Comparison of ENCODE assay signal across 11 cellular contexts in the genomic region with DNA sequence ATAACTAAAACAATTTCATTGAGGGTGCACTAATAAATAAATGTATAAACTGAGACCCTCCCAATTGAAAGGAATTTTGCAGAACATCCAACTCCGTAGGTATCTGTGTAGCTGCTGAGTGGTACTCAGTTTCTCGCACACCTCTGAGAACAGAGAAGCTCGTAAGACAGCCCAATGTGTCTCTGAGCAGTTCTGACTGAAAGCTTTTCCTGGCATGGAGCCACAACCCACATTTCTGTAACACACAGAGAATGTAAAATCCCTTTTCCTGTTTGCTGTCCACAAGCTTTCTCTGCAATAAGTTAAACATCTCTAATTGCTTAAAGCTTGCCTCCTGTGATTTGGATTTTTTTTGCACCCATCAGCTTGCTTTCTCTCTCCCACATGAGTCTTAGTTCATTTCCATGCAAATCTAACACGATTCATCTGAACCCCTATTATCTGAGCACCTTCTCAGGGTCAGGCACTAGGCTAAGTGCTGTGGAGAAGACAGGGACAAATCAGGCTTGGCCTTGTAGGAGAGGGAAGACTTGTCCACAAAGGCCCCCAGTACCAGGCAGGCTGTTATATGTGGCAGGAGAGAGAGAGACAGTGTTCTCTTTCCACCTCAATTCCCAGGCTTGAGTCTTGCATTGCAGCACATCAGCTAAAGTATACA. TPM values are rescaled to one million over a fixed set of nuclear protein-coding genes. Genes with fewer than 3 reads are reported as not detected.
DNase-seq lines count a peak whose midpoint lies in the region; ATAC-seq and TF ChIP-seq lines count a peak whose summit lies in the region.
"Had no signal": no experiment of that assay in that cellular context is flagged by ENCODE, and none has a peak within 500 bp of the region (broad histone marks: within the 10 kb centered on the region; RNA-seq: fewer than 3 reads in every experiment).

No MANE protein-coding gene starts in this region.

- in situ Hi-C loops in gastrocnemius medialis (cut with MboI; ENCODE audit: low sequenced_read_pairs in 4 of 4), result loop anchor here in 1 of 4 donors (5.0 kb wide), 1 partner anchor 48 kb away; no protein-coding TSS in a partner anchor

- no peak for TF ChIP-seq POLR2A in gastrocnemius medialis (IDR thresholded peaks at IDR 0.05)

- H3K9me3 ChIP-seq in gastrocnemius medialis (no peaks in the 10 kb centered on the region), BE2C (no peaks in the 10 kb centered on the region)

- H3K36me3 ChIP-seq in gastrocnemius medialis (no peaks in the 10 kb centered on the region), BE2C (no peaks in the 10 kb centered on the region)
- H3K36me3 ChIP-seq: right atrium auricular region had no signal

- H3K27me3 ChIP-seq in gastrocnemius medialis, result no peaks in the 10 kb centered on the region
- H3K27me3 ChIP-seq in BE2C, result no peaks in the 10 kb centered on the region; the same call in 1 of the 2 replicates
- H3K27me3 ChIP-seq: right atrium auricular region had no signal

- peak; percentile 78 for DNase-seq in AG09319 (ENCODE audit: extremely low read depth, low read depth)
- peak; percentile 90 for DNase-seq in HFF-Myc (ENCODE audit: extremely low read depth, low read depth)
- DNase-seq in iris pigment epithelial cell (ENCODE audit: low read depth), result peak; percentile 93
- no peak for DNase-seq in D341Med (ENCODE audit: low spot score)
- DNase-seq in gastrocnemius medialis, result no peak
- no peak for DNase-seq in BE2C
- DNase-seq: NCI-H146 had no signal

- no peak overlapping the region for H3K4me3 ChIP-seq in HFF-Myc (replicated peaks; ENCODE audit: low read depth, low read length)
- no peak overlapping the region for H3K4me3 ChIP-seq in gastrocnemius medialis
- no peak overlapping the region for H3K4me3 ChIP-seq in BE2C (ENCODE audit: low read depth, low read length)
- H3K4me3 ChIP-seq: right atrium auricular region had no signal

- intact Hi-C loops in gastrocnemius medialis (cut with DNase I; ENCODE audit: low total_unique reads), result no loop called here

- H3K4me1 ChIP-seq in gastrocnemius medialis (peaks cover 0 to 3% of the 10 kb centered on the region in 2 donors), BE2C (no peaks in the 10 kb centered on the region)

- no peak for TF ChIP-seq CTCF in AG09319 (IDR thresholded peaks at IDR 0.05; ENCODE audit: low read depth, low read length)
- TF ChIP-seq CTCF in HFF-Myc (IDR thresholded peaks at IDR 0.05; ENCODE audit: low read depth, low read length, missing control alignments), result no peak
- no peak for TF ChIP-seq CTCF in VCaP (conservative IDR thresholded peaks at IDR 0.05)
- TF ChIP-seq CTCF in gastrocnemius medialis (IDR thresholded peaks at IDR 0.05 in 4 of 5, conservative IDR thresholded peaks at IDR 0.05 in 1 of 5), result no peak
- no peak for TF ChIP-seq CTCF in BE2C (IDR thresholded peaks at IDR 0.05; ENCODE audit: low read depth, low read length)

- peak overlapping the region; percentile 26; the same call in 1 of the 2 replicates for H3K27ac ChIP-seq in VCaP
- H3K27ac ChIP-seq in gastrocnemius medialis, result no peak overlapping the region
- H3K27ac ChIP-seq: right atrium auricular region had no signal

- no peak for ATAC-seq in GM21447 (IDR thresholded peaks at IDR 0.05; ENCODE audit: unreplicated experiment)
- ATAC-seq in gastrocnemius medialis, result no peak
- ATAC-seq: left colon had no signal

RNA-seq across cellular contexts. Expression of a gene that starts 44.2 kb away (rescaled TPM):
- total RNA-seq in gastrocnemius medialis, result 1 to 10 TPM; 4.0 to 7.8 (median 6.8) TPM
- not detected for polyA plus RNA-seq in BE2C (2012; ENCODE audit: insufficient read depth, insufficient read length, low read depth)

Comparison
In these comparisons a context has a peak if more than half of its experiments do, and no peak if none do; other contexts are left out.
1. DNase-seq: peak in AG09319 (single experiment), HFF-Myc (single experiment) and iris pigment epithelial cell (single experiment); none in D341Med (single experiment), gastrocnemius medialis (0 of 2) and BE2C (single experiment).